Comparison of ENCODE assay signal across 24 cellular contexts in the genomic region with DNA sequence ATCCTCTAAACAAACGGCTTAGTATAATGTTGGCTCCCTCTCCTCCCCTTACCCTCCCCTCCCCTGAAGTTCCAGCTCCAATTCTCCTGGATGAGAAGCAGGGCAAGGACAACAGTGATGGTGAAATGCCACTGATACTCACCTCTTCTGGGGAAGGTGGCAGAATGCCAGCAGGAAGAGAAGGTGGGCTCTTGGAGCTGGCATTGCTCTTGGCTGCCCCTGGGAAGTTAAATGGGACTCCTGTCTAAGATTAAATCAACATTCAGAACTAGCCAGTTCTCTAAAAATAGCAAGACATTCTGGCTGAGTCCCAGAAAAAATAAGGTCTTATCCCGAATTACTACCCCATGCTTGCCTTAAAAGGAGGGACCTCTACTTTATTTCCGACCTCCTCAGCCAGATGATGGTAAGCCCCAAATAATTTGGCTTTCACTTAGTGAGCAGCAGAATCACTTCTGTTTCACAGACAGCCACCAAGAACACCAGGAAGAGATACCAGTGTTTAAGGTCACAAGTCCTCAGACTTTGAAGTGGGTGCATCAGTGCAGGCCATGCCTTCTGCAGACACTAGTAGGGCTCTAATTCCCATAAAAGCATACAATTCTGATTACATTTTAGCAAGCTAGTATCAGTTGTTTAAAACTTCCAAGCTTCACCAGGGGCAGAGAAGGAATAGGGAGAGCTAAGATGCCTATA. TPM values are rescaled to one million over a fixed set of nuclear protein-coding genes. Genes with fewer than 3 reads are reported as not detected.
DNase-seq lines count a peak whose midpoint lies in the region; ATAC-seq, FAIRE-seq and TF ChIP-seq lines count a peak whose summit lies in the region.
"Had no signal": no experiment of that assay in that cellular context is flagged by ENCODE, and none has a peak within 500 bp of the region (broad histone marks: within the 10 kb centered on the region; RNA-seq: fewer than 3 reads in every experiment).

No MANE protein-coding gene starts in this region.

- H4K20me1 ChIP-seq in Loucy (ENCODE audit: insufficient read depth, low read length, poor library complexity, severe bottlenecking), result no peaks in the 10 kb centered on the region

- no peaks in the 10 kb centered on the region for H3K9me2 ChIP-seq in Loucy (replicated peaks; ENCODE audit: low read depth, low read length)

- DNase-seq in EH (ENCODE audit: low read depth) (peak; percentile 3), coronary artery (ENCODE audit: low spot score) (no peak), gastrocnemius medialis (peak in 1 of 2 donors; percentile 23), RCC 7860 (ENCODE audit: low spot score) (no peak), NCI-H1048 (lab: John Stamatoyannopoulos, UW) (no peak), NCI-H446 (lab: John Stamatoyannopoulos, UW) (no peak)
- DNase-seq in activated naive CD4-positive, alpha-beta T cell treated with anti-CD3 and anti-CD28 coated beads, Interleukin-2, amount 50 U/mL, for 72 hours (ENCODE audit: low spot score in 2 of 2), result no peak
- DNase-seq: C1 segment of cervical spinal cord; CD8-positive, alpha-beta memory T cell; DMS79 treated with DMSO at 0.1 percent for 48 hours; HCEC 1CT; Karpas-422; NCI-H1417; NCI-H187; NCI-H2107; NCI-H226; NCI-H524 treated with DMSO at 0.1 percent for 48 hours; SW 1271 had no signal

- no peak for TF ChIP-seq POLR2A in gastrocnemius medialis (IDR thresholded peaks at IDR 0.05)

- H3K27me3 ChIP-seq in Loucy (ENCODE audit: insufficient read depth, low read length, poor library complexity, severe bottlenecking) (no peaks in the 10 kb centered on the region), gastrocnemius medialis (no peaks in the 10 kb centered on the region)

- peak overlapping the region in 1 of 2 donors; percentile 31 for H3K27ac ChIP-seq in coronary artery
- H3K27ac ChIP-seq in gastrocnemius medialis, result peak overlapping the region; percentile 74 to 83 (median 78)

- intact Hi-C loops in gastrocnemius medialis (cut with DNase I; ENCODE audit: low total_unique reads), result loop anchor here (10.0 kb wide), 1 partner anchor 365 kb away; no protein-coding TSS in a partner anchor

- H2AFZ ChIP-seq in Loucy (ENCODE audit: low read length), result peak overlapping the region; percentile 16; the same call in 1 of the 2 replicates
- H2AFZ ChIP-seq: GM23338 had no signal

- no peak for FAIRE-seq in RCC 7860 (lab: Jason Lieb, UNC)
- FAIRE-seq: D721Med had no signal

- H3K27ac Mint-ChIP-seq in activated naive CD4-positive, alpha-beta T cell treated with anti-CD3 and anti-CD28 coated beads, Interleukin-2, amount 50 U/mL, for 72 hours, result no peak overlapping the region
- H3K27ac Mint-ChIP-seq: CD8-positive, alpha-beta memory T cell; GM23338; IgD-negative memory B cell had no signal

- in situ Hi-C loops in gastrocnemius medialis (cut with MboI; ENCODE audit: low sequenced_read_pairs in 4 of 4), result no loop called here

- TF ChIP-seq CTCF in Loucy (conservative IDR thresholded peaks at IDR 0.05; ENCODE audit: low read length), result no peak
- no peak for TF ChIP-seq CTCF in coronary artery (IDR thresholded peaks at IDR 0.05)
- TF ChIP-seq CTCF in gastrocnemius medialis (IDR thresholded peaks at IDR 0.05 in 4 of 5, conservative IDR thresholded peaks at IDR 0.05 in 1 of 5), result no peak

- peaks cover 19% of the 10 kb centered on the region for H3K4me1 ChIP-seq in Loucy (ENCODE audit: insufficient read depth, low read length, poor library complexity, severe bottlenecking)
- H3K4me1 ChIP-seq in gastrocnemius medialis, result peaks cover 40 to 58% of the 10 kb centered on the region in 2 donors

- no peak overlapping the region for H3K9ac ChIP-seq in Loucy (ENCODE audit: low read depth, low read length, poor library complexity, severe bottlenecking)

- H3K9me3 Mint-ChIP-seq in activated naive CD4-positive, alpha-beta T cell treated with anti-CD3 and anti-CD28 coated beads, Interleukin-2, amount 50 U/mL, for 72 hours, result no peaks in the 10 kb centered on the region
- H3K9me3 Mint-ChIP-seq: GM23338, IgD-negative memory B cell had no signal

- no peaks in the 10 kb centered on the region for H3K36me3 Mint-ChIP-seq in activated naive CD4-positive, alpha-beta T cell treated with anti-CD3 and anti-CD28 coated beads, Interleukin-2, amount 50 U/mL, for 72 hours

- H3K36me3 ChIP-seq in Loucy (ENCODE audit: insufficient read depth, low read length) (no peaks in the 10 kb centered on the region), gastrocnemius medialis (no peaks in the 10 kb centered on the region)

- H3K9me3 ChIP-seq in Loucy (ENCODE audit: insufficient read depth, low read depth, low read length) (no peaks in the 10 kb centered on the region), gastrocnemius medialis (no peaks in the 10 kb centered on the region)

- no peaks in the 10 kb centered on the region for H3K79me2 ChIP-seq in Loucy (ENCODE audit: insufficient read depth, low read length)

- H3K4me3 ChIP-seq in Loucy (ENCODE audit: low read length, poor library complexity, severe bottlenecking) (no peak overlapping the region), coronary artery (peak overlapping the region; percentile 9), gastrocnemius medialis (peak overlapping the region in 2 of 4 donors; percentile 27 to 60)
- H3K4me3 ChIP-seq: GM23338 had no signal

- no peak overlapping the region for H3K4me2 ChIP-seq in Loucy (ENCODE audit: low read depth, low read length, poor library complexity, severe bottlenecking)
- H3K4me2 ChIP-seq: GM23338 had no signal

- H3F3A ChIP-seq in Loucy (ENCODE audit: low read depth), result no peaks in the 10 kb centered on the region

- peak in 1 of 2 donors; percentile 27 for ATAC-seq in gastrocnemius medialis
- ATAC-seq in activated naive CD4-positive, alpha-beta T cell treated with anti-CD3 and anti-CD28 coated beads, Interleukin-2, amount 50 U/mL, for 72 hours, result no peak
- ATAC-seq: GM23338, Panc1, Right ventricle myocardium inferior had no signal

RNA-seq across cellular contexts. Expression of a gene that starts 46.0 kb away (rescaled TPM):
- total RNA-seq in gastrocnemius medialis, result not detected
- total RNA-seq in activated naive CD4-positive, alpha-beta T cell treated with anti-CD3 and anti-CD28 coated beads, Interleukin-2, amount 50 U/mL, for 72 hours, result 1 to 10 TPM in 1 of 2 donors, under 1 TPM in 1; 0.14 to 1.3 TPM
- total RNA-seq: GM23338, Right ventricle myocardium inferior had no signal

RNA-seq across cellular contexts. Expression of a gene that starts 52.7 kb away (rescaled TPM):
- total RNA-seq in gastrocnemius medialis, result under 1 TPM in 3 of 4 donors, not detected in 1; 0.02 to 0.05 (median 0.02) TPM
- total RNA-seq in activated naive CD4-positive, alpha-beta T cell treated with anti-CD3 and anti-CD28 coated beads, Interleukin-2, amount 50 U/mL, for 72 hours, result not detected
- total RNA-seq: CD8-positive, alpha-beta memory T cell; Right ventricle myocardium inferior had no signal
